33 cellular contexts compared by ENCODE assay signal in genomic region chr9:101242651-101243050, GRCh38.
"Had no signal": no experiment of that assay in that cellular context is flagged by ENCODE, and none has a peak within 500 bp of the region (broad histone marks: within the 10 kb centered on the region; RNA-seq: fewer than 3 reads in every experiment).

No MANE protein-coding gene starts in this region.

- H3K4me3 ChIP-seq: adrenal gland, ascending aorta, esophagus squamous epithelium, pancreas, psoas muscle, right atrium auricular region, smooth muscle cell, stomach, testis, transverse colon had no signal

- H3K9me3 ChIP-seq: adrenal gland, ascending aorta, esophagus squamous epithelium, pancreas, psoas muscle, stomach, testis, transverse colon had no signal

- H3K36me3 ChIP-seq: adrenal gland, ascending aorta, brain microvascular endothelial cell, esophagus squamous epithelium, pancreas, right atrium auricular region, stomach, transverse colon, WERI-Rb-1 had no signal

- H3K4me1 ChIP-seq: adrenal gland, ascending aorta, esophagus squamous epithelium, pancreas, psoas muscle, right atrium auricular region, stomach, testis, transverse colon had no signal

- DNase-seq: activated CD4-positive, alpha-beta T cell treated with anti-CD3 and anti-CD28 coated beads for 48 hours; activated CD4-positive, alpha-beta T cell treated with anti-CD3 and anti-CD28 coated beads, Interleukin-2, amount 50 U/mL, for 48 hours; activated CD8-positive, alpha-beta memory T cell treated with anti-CD3 and anti-CD28 coated beads for 24 hours; activated effector memory CD4-positive, alpha-beta T cell treated with Interleukin-2 at 50 U/mL for 16 hours; activated naive CD4-positive, alpha-beta T cell treated with Interleukin-2 at 50 U/mL for 16 hours; activated naive CD8-positive, alpha-beta T cell treated with anti-CD3 and anti-CD28 coated beads for 36 hours; adrenal gland; brain microvascular endothelial cell; central memory CD4-positive, alpha-beta T cell; dermis blood vessel endothelial cell; effector CD8-positive, alpha-beta T cell; esophagus squamous epithelium; foreskin melanocyte; glutamatergic neuron; islet precursor cell; left cardiac atrium; left ventricle myocardium superior; naive thymus-derived CD8-positive, alpha-beta T cell; pancreas; psoas muscle; stimulated activated CD4-positive, alpha-beta T cell treated with anti-CD3 and anti-CD28 coated beads, Interleukin-2, amount 100 ng/mL, for 24 hours; stimulated activated naive B cell treated with anti-CD40 and anti-IgM and Interleukin-4, amounts not matched to agents 10 μg/mL and 1 μg/mL and 100 μg/mL, for 72 hours; stomach; SW 1271; T-helper 9 cell; testis; transverse colon; WERI-Rb-1 had no signal

- ATAC-seq: activated CD4-positive, CD25-positive, alpha-beta regulatory T cell treated with anti-CD3 and anti-CD28 coated beads, Interleukin-2, amount 50 U/mL, for 24 hours; left cardiac atrium; left ventricle myocardium superior; naive thymus-derived CD8-positive, alpha-beta T cell; pancreas; psoas muscle; stimulated activated naive B cell treated with anti-CD40 and anti-IgM and Interleukin-4, amounts not matched to agents 10 μg/mL and 1 μg/mL and 100 μg/mL, for 72 hours had no signal

- H3K27me3 ChIP-seq: adrenal gland, ascending aorta, brain microvascular endothelial cell, esophagus squamous epithelium, pancreas, right atrium auricular region, stomach, testis, transverse colon had no signal

- H3K27ac ChIP-seq: adrenal gland, ascending aorta, brain microvascular endothelial cell, epithelial cell of prostate, esophagus squamous epithelium, pancreas, psoas muscle, right atrium auricular region, stomach, testis, transverse colon, WERI-Rb-1 had no signal
